21 cellular contexts compared by ENCODE assay signal in the genomic region with DNA sequence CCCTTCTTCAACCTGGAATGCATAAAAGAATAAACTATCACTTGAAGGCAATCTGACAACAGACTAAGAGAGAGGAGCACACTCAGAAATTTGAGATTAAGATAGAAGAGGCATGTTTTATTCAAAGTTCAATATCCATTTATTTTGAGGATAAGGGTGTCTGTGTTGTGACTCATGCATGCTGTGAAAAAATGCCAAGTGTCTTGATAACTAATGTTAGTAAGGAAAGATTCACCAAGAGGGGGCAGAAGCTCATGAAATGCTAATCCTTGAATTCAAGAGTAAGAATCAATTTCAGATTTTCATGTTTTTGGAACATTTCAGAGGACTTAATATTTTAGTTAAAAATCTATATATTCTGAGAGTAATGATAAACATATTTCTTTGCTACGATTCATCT.
A peak's percentile ranks its signal among the peaks of the same experiment; 100 is the strongest.
DNase-seq lines count a peak whose midpoint lies in the region; ATAC-seq and TF ChIP-seq lines count a peak whose summit lies in the region.
"Had no signal": no experiment of that assay in that cellular context is flagged by ENCODE, and none has a peak within 500 bp of the region (broad histone marks: within the 10 kb centered on the region; RNA-seq: fewer than 3 reads in every experiment).

No MANE protein-coding gene starts in this region.

- H3F3A ChIP-seq in SK-N-SH (replicated peaks; ENCODE audit: insufficient read depth) = no peaks in the 10 kb centered on the region

- TF ChIP-seq CTCF in SK-N-SH (IDR thresholded peaks at IDR 0.05) = peak; percentile 52
- peak; percentile 45 for TF ChIP-seq CTCF in epithelial cell of proximal tubule (conservative IDR thresholded peaks at IDR 0.05; ENCODE audit: low read depth, low read length)

- H2AFZ ChIP-seq in SK-N-SH (ENCODE audit: low read depth) = 0 out of 2 replicates have a peak overlapping the region, but pooled peaks have one; percentile 24
- H2AFZ ChIP-seq: hepatocyte had no signal

- H3K9me3 ChIP-seq in SK-N-SH = no peaks in the 10 kb centered on the region; the same call in 1 of the 2 replicates
- H3K9me3 ChIP-seq: ovary, Peyer's patch, transverse colon had no signal

- TF ChIP-seq EP300 in SK-N-SH (IDR thresholded peaks at IDR 0.05; ENCODE audit: borderline replicate concordance in 1 of 2, low read depth in 1 of 2, low read length in 1 of 2) = peak in 1 of 2 experiments; percentile 30; a peak in 1 of 4 replicates

- no peaks in the 10 kb centered on the region for H3K79me2 ChIP-seq in SK-N-SH (ENCODE audit: insufficient read depth)
- H3K79me2 ChIP-seq: hepatocyte had no signal

- no peak for TF ChIP-seq RAD21 in SK-N-SH (IDR thresholded peaks at IDR 0.05; ENCODE audit: low read length)

- DNase-seq in EL = peak; percentile 58
- no peak for DNase-seq in SK-N-SH
- DNase-seq in epithelial cell of proximal tubule (ENCODE audit: low read depth) = no peak
- peak; percentile 13 for DNase-seq in pons (ENCODE audit: low spot score)
- no peak for DNase-seq in NCI-H2081 (lab: John Stamatoyannopoulos, UW)
- no peak for DNase-seq in activated naive CD4-positive, alpha-beta T cell treated with anti-CD3 and anti-CD28 coated beads, Interleukin-2, amount 50 U/mL, for 16 hours
- DNase-seq in activated CD4-positive, alpha-beta T cell treated with anti-CD3 and anti-CD28 coated beads, Interleukin-2, amount 50 U/mL, for 1 hour = no peak
- DNase-seq: activated CD4-positive, CD25-positive, alpha-beta regulatory T cell; activated CD8-positive, alpha-beta memory T cell treated with anti-CD3 and anti-CD28 coated beads, Interleukin-2, amount 50 U/mL, for 4 hours; activated naive CD4-positive, alpha-beta T cell treated with anti-CD3 and anti-CD28 coated beads, Interleukin-2, amount 10 ng/mL, durations not matched to agents 7 days and 5 days; erythroblast; left cardiac atrium; NCI-H2081 treated with DMSO at 0.1 percent for 48 hours; ovary; Peyer's patch; transverse colon had no signal

- peak overlapping the region in 1 of 2 experiments; percentile 22; a peak in 1 of 4 replicates for H3K27ac ChIP-seq in SK-N-SH (ENCODE audit: low read depth in 2 of 2, low read length in 1 of 2)
- H3K27ac ChIP-seq: hepatocyte, ovary, Peyer's patch, skin epidermis, transverse colon had no signal

- H3K4me2 ChIP-seq in SK-N-SH = no peak overlapping the region
- H3K4me2 ChIP-seq: hepatocyte had no signal

- H3K27me3 ChIP-seq in SK-N-SH (ENCODE audit: insufficient read depth) = no peaks in the 10 kb centered on the region
- H3K27me3 ChIP-seq: hepatocyte, ovary, Peyer's patch, transverse colon had no signal

- POLR2A ChIA-PET in SK-N-SH (lab: Yijun Ruan, JAX) = no interaction called here

- ATAC-seq in GM21447 (IDR thresholded peaks at IDR 0.05; ENCODE audit: unreplicated experiment) = no peak
- ATAC-seq: HepG2; left cardiac atrium; stimulated activated memory B cell treated with anti-CD40 and anti-IgM and Interleukin-4, amounts not matched to agents 10 μg/mL and 1 μg/mL and 100 μg/mL, for 72 hours had no signal

- no peak overlapping the region for H3K9ac ChIP-seq in SK-N-SH

- H3K36me3 ChIP-seq in SK-N-SH (replicated peaks in 1 of 2; ENCODE audit: control insufficient read depth in 1 of 2, insufficient read depth in 2 of 2, low read length in 1 of 2) = no peaks in the 10 kb centered on the region
- H3K36me3 ChIP-seq: ovary, Peyer's patch, transverse colon had no signal

- no peak overlapping the region for H3K4me3 ChIP-seq in SK-N-SH (ENCODE audit: low read depth in 2 of 2, low read length in 1 of 2)
- H3K4me3 ChIP-seq in epithelial cell of proximal tubule (ENCODE audit: low read depth, low read length) = no peak overlapping the region
- H3K4me3 ChIP-seq: hepatocyte, ovary, Peyer's patch, skin epidermis, transverse colon had no signal

- CTCF ChIA-PET in SK-N-SH (lab: Yijun Ruan, JAX) = no interaction called here

- H3K9me2 ChIP-seq in SK-N-SH = no peaks in the 10 kb centered on the region

- WGBS in SK-N-SH (ENCODE audit: low lambda C conversion rate) = 34% methylated on average over 1 of the region's 1 CpG

- no peaks in the 10 kb centered on the region for H3K4me1 ChIP-seq in SK-N-SH (ENCODE audit: control insufficient read depth in 1 of 2, insufficient read depth in 2 of 2, low read depth in 1 of 2, low read length in 1 of 2)
- H3K4me1 ChIP-seq: Peyer's patch, transverse colon had no signal

- H4K20me1 ChIP-seq in SK-N-SH (ENCODE audit: insufficient read depth) = no peaks in the 10 kb centered on the region

TF ChIP-seq in SK-N-SH, 30 proteins besides CTCF, POLR2A, EP300 and RAD21:
- TF ChIP-seq EZH2phosphoT487 (IDR thresholded peaks at IDR 0.05; ENCODE audit: borderline replicate concordance, low read depth) = no peak
- peak; percentile 73 for TF ChIP-seq FOSL2 (IDR thresholded peaks at IDR 0.05; ENCODE audit: borderline replicate concordance, low read depth)
- no peak for TF ChIP-seq MEF2A (IDR thresholded peaks at IDR 0.05; ENCODE audit: borderline replicate concordance, low read depth)
- TF ChIP-seq GATA2 (CRISPR knock-in tag; IDR thresholded peaks at IDR 0.05) = no peak
- TF ChIP-seq, protein P1, sequence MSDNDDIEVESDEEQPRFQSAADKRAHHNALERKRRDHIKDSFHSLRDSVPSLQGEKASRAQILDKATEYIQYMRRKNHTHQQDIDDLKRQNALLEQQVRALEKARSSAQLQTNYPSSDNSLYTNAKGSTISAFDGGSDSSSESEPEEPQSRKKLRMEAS (IDR thresholded peaks at IDR 0.05; ENCODE audit: low read depth) = no peak
- TF ChIP-seq, protein P2, sequence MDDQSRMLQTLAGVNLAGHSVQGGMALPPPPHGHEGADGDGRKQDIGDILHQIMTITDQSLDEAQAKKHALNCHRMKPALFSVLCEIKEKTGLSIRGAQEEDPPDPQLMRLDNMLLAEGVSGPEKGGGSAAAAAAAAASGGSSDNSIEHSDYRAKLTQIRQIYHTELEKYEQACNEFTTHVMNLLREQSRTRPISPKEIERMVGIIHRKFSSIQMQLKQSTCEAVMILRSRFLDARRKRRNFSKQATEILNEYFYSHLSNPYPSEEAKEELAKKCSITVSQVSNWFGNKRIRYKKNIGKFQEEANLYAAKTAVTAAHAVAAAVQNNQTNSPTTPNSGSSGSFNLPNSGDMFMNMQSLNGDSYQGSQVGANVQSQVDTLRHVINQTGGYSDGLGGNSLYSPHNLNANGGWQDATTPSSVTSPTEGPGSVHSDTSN (IDR thresholded peaks at IDR 0.05) = peak; percentile 62; the same call in 1 of the 2 replicates
- TF ChIP-seq, protein P3, sequence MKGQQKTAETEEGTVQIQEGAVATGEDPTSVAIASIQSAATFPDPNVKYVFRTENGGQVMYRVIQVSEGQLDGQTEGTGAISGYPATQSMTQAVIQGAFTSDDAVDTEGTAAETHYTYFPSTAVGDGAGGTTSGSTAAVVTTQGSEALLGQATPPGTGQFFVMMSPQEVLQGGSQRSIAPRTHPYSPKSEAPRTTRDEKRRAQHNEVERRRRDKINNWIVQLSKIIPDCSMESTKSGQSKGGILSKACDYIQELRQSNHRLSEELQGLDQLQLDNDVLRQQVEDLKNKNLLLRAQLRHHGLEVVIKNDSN (IDR thresholded peaks at IDR 0.05; ENCODE audit: borderline replicate concordance, low read depth) = no peak
- peak; percentile 56; the same call in 1 of the 2 replicates for TF ChIP-seq TCF12 (IDR thresholded peaks at IDR 0.05)
- peak; percentile 57; the same call in 1 of the 2 replicates for TF ChIP-seq JUND (IDR thresholded peaks at IDR 0.05)
- peak; percentile 32; the same call in 1 of the 2 replicates for TF ChIP-seq NFIC (IDR thresholded peaks at IDR 0.05; ENCODE audit: borderline replicate concordance)
- no peak for TF ChIP-seq POLR2AphosphoS5 (IDR thresholded peaks at IDR 0.05; ENCODE audit: low read depth, low read length)
- TF ChIP-seq GABPA (IDR thresholded peaks at IDR 0.05; ENCODE audit: low read depth) = no peak

Comparison
In these comparisons a context has a peak if more than half of its experiments do, and no peak if none do; other contexts are left out.
1. DNase-seq: peak in EL (single experiment) and pons (single experiment); none in SK-N-SH (single experiment), epithelial cell of proximal tubule (single experiment), NCI-H2081 (0 of 2), activated naive CD4-positive, alpha-beta T cell treated with anti-CD3 and anti-CD28 coated beads, Interleukin-2, amount 50 U/mL, for 16 hours (single experiment) and activated CD4-positive, alpha-beta T cell treated with anti-CD3 and anti-CD28 coated beads, Interleukin-2, amount 50 U/mL, for 1 hour (single experiment).